Comparison of ENCODE assay signal across 3 cellular contexts in the genomic region with DNA sequence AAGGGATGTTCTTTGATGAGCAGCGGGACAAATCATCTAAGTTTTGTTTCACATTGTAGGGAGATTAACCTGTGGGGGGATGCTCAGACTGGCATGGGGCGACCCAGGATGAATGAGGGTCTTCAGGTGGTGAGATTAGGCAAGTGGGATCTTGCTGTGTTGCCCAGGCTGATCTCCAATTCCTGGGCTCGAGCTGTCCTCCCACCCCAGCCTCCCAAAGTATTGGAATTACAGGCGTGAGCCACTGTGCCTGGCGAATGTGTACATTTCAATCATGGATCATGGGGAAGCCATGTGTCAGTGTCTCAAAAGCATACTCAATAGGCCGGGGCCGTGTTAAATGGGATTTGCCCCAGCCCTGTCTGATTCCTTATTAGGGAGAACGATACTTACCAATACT.
TF ChIP-seq lines count a peak whose summit lies in the region.

No MANE protein-coding gene starts in this region.

TF ChIP-seq in HepG2, 621 proteins besides CTCF, POLR2A, EP300 and RAD21:
- TF ChIP-seq SNRNP70 (IDR thresholded peaks at IDR 0.05; ENCODE audit: low read depth, low read length) (no peak), ZNF121 (CRISPR knock-in tag; IDR thresholded peaks at IDR 0.05) (peak; percentile 78), MAZ (IDR thresholded peaks at IDR 0.05; ENCODE audit: borderline replicate concordance, low read depth, low read length) (no peak), MAZ (CRISPR knock-in tag; IDR thresholded peaks at IDR 0.05; ENCODE audit: low read depth) (no peak)

TF ChIP-seq in HEK293, 187 proteins besides CTCF, POLR2A, EP300 and RAD21:
- TF ChIP-seq ZNF121 (tag by site-specific recombination; IDR thresholded peaks at IDR 0.05) (0 out of 2 replicates have a peak, but pooled peaks have one; percentile 31), ZNF311 (tag by site-specific recombination; IDR thresholded peaks at IDR 0.05; ENCODE audit: borderline replicate concordance) (no peak)

TF ChIP-seq in GM12878, 131 proteins besides CTCF, POLR2A, EP300 and RAD21:
- TF ChIP-seq FOS (IDR thresholded peaks at IDR 0.05; ENCODE audit: borderline replicate concordance, extremely low read depth, insufficient read length) (no peak), POLR2AphosphoS2 (IDR thresholded peaks at IDR 0.05; ENCODE audit: low read depth, low read length) (no peak), KDM1A (IDR thresholded peaks at IDR 0.05; ENCODE audit: borderline replicate concordance) (no peak), SPI1 (IDR thresholded peaks at IDR 0.05; ENCODE audit: borderline replicate concordance, insufficient read depth, low read depth, low read length) (no peak), NBN (IDR thresholded peaks at IDR 0.05) (no peak)
